1 cellular context compared by ENCODE assay signal in genomic region chr7:45924283-45924682, GRCh38.
A peak's percentile ranks its signal among the peaks of the same experiment; 100 is the strongest.
TF ChIP-seq lines count a peak whose summit lies in the region.

No MANE protein-coding gene starts in this region.

TF ChIP-seq in A549, 52 proteins besides CTCF, POLR2A, EP300 and RAD21:
- no peak for TF ChIP-seq USF2 (IDR thresholded peaks at IDR 0.05)
- peak; percentile 71 for TF ChIP-seq MAFK (IDR thresholded peaks at IDR 0.05; ENCODE audit: partially characterized antibody)
- TF ChIP-seq KDM5A (IDR thresholded peaks at IDR 0.05) = no peak
- TF ChIP-seq HDAC2 (IDR thresholded peaks at IDR 0.05) = no peak
- TF ChIP-seq GATA3 (IDR thresholded peaks at IDR 0.05; ENCODE audit: borderline replicate concordance) = peak; percentile 77; the same call in 1 of the 2 replicates
- peak; percentile 42; the same call in 1 of the 2 replicates for TF ChIP-seq ATOH8 (CRISPR knock-in tag; IDR thresholded peaks at IDR 0.05; ENCODE audit: low read depth)
- TF ChIP-seq RCOR1 (IDR thresholded peaks at IDR 0.05; ENCODE audit: low read depth, low read length) = no peak
- peak; percentile 82 for TF ChIP-seq MAX (IDR thresholded peaks at IDR 0.05)
- TF ChIP-seq RFX5 (IDR thresholded peaks at IDR 0.05) = no peak
- no peak for TF ChIP-seq EHMT2 (IDR thresholded peaks at IDR 0.05; ENCODE audit: low read depth)
- TF ChIP-seq MYC (IDR thresholded peaks at IDR 0.05; ENCODE audit: borderline replicate concordance, low read length) = 0 out of 2 replicates have a peak, but pooled peaks have one; percentile 62
- TF ChIP-seq SMC3 (IDR thresholded peaks at IDR 0.05) = peak; percentile 61; the same call in 2 of the 3 replicates
- peak; percentile 23 for TF ChIP-seq ZFP36 (IDR thresholded peaks at IDR 0.05; ENCODE audit: borderline replicate concordance, partially characterized antibody)
- peak; percentile 61 for TF ChIP-seq JUNB (IDR thresholded peaks at IDR 0.05)
- TF ChIP-seq HMGXB4 (CRISPR knock-in tag; IDR thresholded peaks at IDR 0.05; ENCODE audit: borderline replicate concordance) = no peak
- no peak for TF ChIP-seq TP53 (CRISPR knock-in tag; IDR thresholded peaks at IDR 0.05)
- no peak for TF ChIP-seq ZSCAN20 (CRISPR knock-in tag; IDR thresholded peaks at IDR 0.05)
- TF ChIP-seq CEBPB (IDR thresholded peaks at IDR 0.05) = peak in 1 of 2 experiments; percentile 52; a peak in 2 of 4 replicates
- TF ChIP-seq JUN (IDR thresholded peaks at IDR 0.05) = 0 out of 5 replicates have a peak, but pooled peaks of 1 of the 2 experiments have one; percentile 37
- peak; percentile 70 for TF ChIP-seq FOSL2 (IDR thresholded peaks at IDR 0.05)
- peak; percentile 89 for TF ChIP-seq FOSL2 (CRISPR knock-in tag; IDR thresholded peaks at IDR 0.05)
- no peak for TF ChIP-seq HES2 (IDR thresholded peaks at IDR 0.05)
- TF ChIP-seq NR3C1 (IDR thresholded peaks at IDR 0.05) = no peak
- TF ChIP-seq CBX8 (IDR thresholded peaks at IDR 0.05) = no peak
